27 cellular contexts compared by ENCODE assay signal in genomic region chr11:94169930-94170329, GRCh38.
"Had no signal": no experiment of that assay in that cellular context is flagged by ENCODE, and none has a peak within 500 bp of the region (broad histone marks: within the 10 kb centered on the region; RNA-seq: fewer than 3 reads in every experiment).

No MANE protein-coding gene starts in this region.

- H3K9me3 ChIP-seq: neutrophil, pancreas, prostate gland, stomach, thoracic aorta, thyroid gland, upper lobe of right lung, uterus had no signal

- H3K4me2 ChIP-seq: smooth muscle cell had no signal

- H3K36me3 Mint-ChIP-seq: natural killer cell treated with Interleukin-12 subunit alpha and Interleukin-12 subunit beta and Interleukin-15 and Interleukin-18, amount 100 ng/mL, for 72 hours had no signal

- H3K27ac ChIP-seq: neutrophil, pancreas, prostate gland, skin epidermis, spleen, stomach, thoracic aorta, thyroid gland, tibial nerve, upper lobe of right lung, uterus had no signal

- ATAC-seq: naive thymus-derived CD8-positive, alpha-beta T cell; natural killer cell treated with Interleukin-12 subunit alpha and Interleukin-12 subunit beta and Interleukin-15 and Interleukin-18, amount 100 ng/mL, for 72 hours; pancreas; right cardiac atrium; stimulated activated effector memory CD8-positive, alpha-beta T cell treated with anti-CD3 and anti-CD28 coated beads, Interleukin-12 subunit alpha, Interleukin-12 subunit beta, amount 100 ng/mL, for 72 hours; stimulated activated naive B cell treated with anti-CD40 and anti-IgM and Interleukin-4, amounts not matched to agents 10 μg/mL and 1 μg/mL and 100 μg/mL, for 72 hours; upper lobe of right lung had no signal

- H3K4me1 ChIP-seq: pancreas, prostate gland, uterus had no signal

- H3K4me1 Mint-ChIP-seq: nephron progenitor cell had no signal

- H3K36me3 ChIP-seq: neutrophil, pancreas, prostate gland, thoracic aorta, thyroid gland, upper lobe of right lung, uterus had no signal

- H3K27me3 Mint-ChIP-seq: naive B cell; naive thymus-derived CD8-positive, alpha-beta T cell; natural killer cell treated with Interleukin-12 subunit alpha and Interleukin-12 subunit beta and Interleukin-15 and Interleukin-18, amount 100 ng/mL, for 72 hours; stimulated activated naive B cell treated with anti-CD40 and anti-IgM and Interleukin-4, amounts not matched to agents 10 μg/mL and 1 μg/mL and 100 μg/mL, for 72 hours; stimulated activated naive CD8-positive, alpha-beta T cell treated with anti-CD3 and anti-CD28 coated beads, Interleukin-15, Interleukin-2, amounts not matched to agents 100 ng/mL and 50 ng/mL, for 24 hours had no signal

- H3K27me3 ChIP-seq: neutrophil, pancreas, spleen, stomach, thyroid gland, tibial nerve, upper lobe of right lung, uterus had no signal

- FAIRE-seq: pancreas had no signal

- H3K27ac Mint-ChIP-seq: natural killer cell treated with Interleukin-12 subunit alpha and Interleukin-12 subunit beta and Interleukin-15 and Interleukin-18, amount 100 ng/mL, for 72 hours; stimulated activated effector memory CD8-positive, alpha-beta T cell treated with anti-CD3 and anti-CD28 coated beads, Interleukin-12 subunit alpha, Interleukin-12 subunit beta, amount 100 ng/mL, for 72 hours; stimulated activated naive B cell treated with anti-CD40 and anti-IgM and Interleukin-4, amounts not matched to agents 10 μg/mL and 1 μg/mL and 100 μg/mL, for 72 hours; stimulated activated naive CD8-positive, alpha-beta T cell treated with anti-CD3 and anti-CD28 coated beads, Interleukin-15, Interleukin-2, amounts not matched to agents 100 ng/mL and 50 ng/mL, for 24 hours had no signal

- H3K9me3 Mint-ChIP-seq: natural killer cell treated with Interleukin-12 subunit alpha and Interleukin-12 subunit beta and Interleukin-15 and Interleukin-18, amount 100 ng/mL, for 72 hours; neural crest cell; stimulated activated effector memory CD8-positive, alpha-beta T cell treated with anti-CD3 and anti-CD28 coated beads, Interleukin-12 subunit alpha, Interleukin-12 subunit beta, amount 100 ng/mL, for 72 hours had no signal

- H3K4me3 Mint-ChIP-seq: naive B cell; naive thymus-derived CD8-positive, alpha-beta T cell; natural killer cell treated with Interleukin-12 subunit alpha and Interleukin-12 subunit beta and Interleukin-15 and Interleukin-18, amount 100 ng/mL, for 72 hours; nephron progenitor cell; neural crest cell; stimulated activated effector memory CD8-positive, alpha-beta T cell treated with anti-CD3 and anti-CD28 coated beads, Interleukin-12 subunit alpha, Interleukin-12 subunit beta, amount 100 ng/mL, for 72 hours; stimulated activated naive B cell treated with anti-CD40 and anti-IgM and Interleukin-4, amounts not matched to agents 10 μg/mL and 1 μg/mL and 100 μg/mL, for 72 hours; stimulated activated naive CD8-positive, alpha-beta T cell treated with anti-CD3 and anti-CD28 coated beads, Interleukin-15, Interleukin-2, amounts not matched to agents 100 ng/mL and 50 ng/mL, for 24 hours had no signal

- H3K4me3 ChIP-seq: pancreas, prostate gland, skin epidermis, smooth muscle cell, spleen, stomach, thoracic aorta, thyroid gland, tibial nerve, upper lobe of right lung, uterus had no signal

- DNase-seq: naive B cell; naive thymus-derived CD8-positive, alpha-beta T cell; nephron progenitor cell; nucleus accumbens; pancreas; right cardiac atrium; spleen; stimulated activated CD4-positive, alpha-beta T cell treated with anti-CD3 and anti-CD28 coated beads, Interleukin-12 subunit alpha, Interleukin-12 subunit beta, amount 100 ng/mL, for 4 hours; stimulated activated CD4-positive, alpha-beta T cell treated with anti-CD3 and anti-CD28 coated beads, Interleukin-1b, Interleukin-23, amount 100 ng/mL, for 48 hours; stimulated activated CD4-positive, alpha-beta T cell treated with anti-CD3 and anti-CD28 coated beads, Interleukin-2, amount 100 ng/mL, for 48 hours; stimulated activated CD4-positive, alpha-beta T cell treated with anti-CD3 and anti-CD28 coated beads, Interleukin-4, amount 100 ng/mL, for 24 hours; stimulated activated naive B cell treated with anti-CD40 and anti-IgM and Interleukin-4, amounts not matched to agents 10 μg/mL and 1 μg/mL and 100 μg/mL, for 72 hours; stimulated activated naive CD4-positive, alpha-beta T cell treated with Interleukin-2 at 50 U/mL for 16 hours; stomach; thyroid gland; upper lobe of right lung; uterus had no signal
